ENCODE assay signal across 7 cellular contexts in genomic region chr10:20944789-20945502, GRCh38. TPM values are rescaled to one million over a fixed set of nuclear protein-coding genes. Genes with fewer than 3 reads are reported as not detected.
"Had no signal": no experiment of that assay in that cellular context is flagged by ENCODE, and none has a peak within 500 bp of the region (broad histone marks: within the 10 kb centered on the region; RNA-seq: fewer than 3 reads in every experiment).

No MANE protein-coding gene starts in this region.

- ATAC-seq: GM23338, K562 had no signal

- H3K27ac ChIP-seq: HL-60 had no signal

- DNase-seq: H9, HCEC 1CT, HFFc6, IMR-90 had no signal

- H3K4me3 ChIP-seq: GM23338, K562 had no signal

RNA-seq across cellular contexts. Expression of gene NEBL, which starts 47.8 kb away (rescaled TPM):
- total RNA-seq: HFFc6 had no signal
